ENCODE assay signal across 9 cellular contexts in genomic region chr15:65029736-65030208, GRCh38. TPM values are rescaled to one million over a fixed set of nuclear protein-coding genes. Genes with fewer than 3 reads are reported as not detected.
DNase-seq lines count a peak whose midpoint lies in the region; ATAC-seq, FAIRE-seq and TF ChIP-seq lines count a peak whose summit lies in the region.
"Had no signal": no experiment of that assay in that cellular context is flagged by ENCODE, and none has a peak within 500 bp of the region (broad histone marks: within the 10 kb centered on the region; RNA-seq: fewer than 3 reads in every experiment).

No MANE protein-coding gene starts in this region.

- H3K4me1 Mint-ChIP-seq in CD8-positive, alpha-beta memory T cell, result peaks cover 20 to 44% (median 41%) of the 10 kb centered on the region in 3 donors
- peaks cover 19% of the 10 kb centered on the region for H3K4me1 Mint-ChIP-seq in osteocyte (ENCODE audit: unreplicated experiment)

- no peaks in the 10 kb centered on the region for H3K36me3 ChIP-seq in CD8-positive, alpha-beta memory T cell (ENCODE audit: insufficient read depth, low read length)
- H3K36me3 ChIP-seq in OCI-LY7 (ENCODE audit: insufficient read depth, low read length), result peaks cover 18% of the 10 kb centered on the region; the same call in 1 of the 2 replicates
- H3K36me3 ChIP-seq in H1 (ENCODE audit: control insufficient read depth in 2 of 4, insufficient read depth in 4 of 4, low read length in 3 of 4), result peaks cover 0 to 13% (median 2%) of the 10 kb centered on the region in 4 experiments; a peak in 5 of 8 replicates

- H3K23me2 ChIP-seq in H1 (ENCODE audit: low read depth, low read length), result no peaks in the 10 kb centered on the region; the same call in 1 of the 2 replicates

- no peaks in the 10 kb centered on the region for H3K9me2 ChIP-seq in OCI-LY7 (ENCODE audit: insufficient read depth, low read length)

- H3K9ac ChIP-seq in H1 (replicated peaks in 1 of 4; ENCODE audit: extremely low read depth in 1 of 4, low read depth in 3 of 4, low read length in 3 of 4), result no peak overlapping the region

- CTCF ChIA-PET in CD8-positive, alpha-beta memory T cell (lab: Charles Lee), result no interaction called here
- CTCF ChIA-PET in OCI-LY7 (lab: Charles Lee; ENCODE audit: unreplicated experiment), result interaction anchor here (0.6 kb wide), 1 partner anchor 867 kb away, joined by 3 read pairs; the partner anchor contains the start of gene PPIB
- CTCF ChIA-PET in H1 (lab: Charles Lee; ENCODE audit: partially characterized antibody), result interaction anchor here (0.8 to 2.3 kb wide), 2 partner anchors 10 to 57 kb away, joined by 3 to 7 read pairs; no protein-coding TSS in a partner anchor

- no peaks in the 10 kb centered on the region for H3K27me3 ChIP-seq in CD8-positive, alpha-beta memory T cell (ENCODE audit: insufficient read depth, low read length, poor library complexity, severe bottlenecking)
- H3K27me3 ChIP-seq in H1 (replicated peaks in 1 of 4; ENCODE audit: control insufficient read depth in 3 of 4, extremely low read depth in 1 of 4, insufficient read depth in 3 of 4, low read length in 3 of 4), result no peaks in the 10 kb centered on the region

- H2BK15ac ChIP-seq in H1 (ENCODE audit: low read length), result no peak overlapping the region

- H4K20me1 ChIP-seq in OCI-LY7 (ENCODE audit: insufficient read depth, low read length) (no peaks in the 10 kb centered on the region), H1 (replicated peaks in 1 of 2; ENCODE audit: control insufficient read depth in 1 of 2, insufficient read depth in 2 of 2, low read length in 2 of 2) (peaks cover 0 to 1% of the 10 kb centered on the region in 2 experiments)

- no peak overlapping the region for H2BK5ac ChIP-seq in H1 (ENCODE audit: low read depth, low read length)

- no peak for TF ChIP-seq RAD21 in H1 (IDR thresholded peaks at IDR 0.05 in 1 of 2, conservative IDR thresholded peaks at IDR 0.05 in 1 of 2; ENCODE audit: low read depth in 2 of 2, low read length in 2 of 2)

- intact Hi-C loops in OCI-LY7 (cut with micrococcal nuclease; ENCODE audit: unreplicated experiment), result loop anchor here (5.0 to 10.0 kb wide), 3 partner anchors 155 to 297 kb away; partner anchors contain the start of genes CLPX and PLEKHO2

- no peak overlapping the region for H3K4ac ChIP-seq in H1 (replicated peaks; ENCODE audit: insufficient read length, low read depth, low read length)

- H2BK20ac ChIP-seq in H1 (ENCODE audit: low read length), result no peak overlapping the region

- H3K56ac ChIP-seq in H1 (replicated peaks; ENCODE audit: insufficient read length, low read depth, low read length), result no peak overlapping the region

- H3K79me2 ChIP-seq in OCI-LY7 (ENCODE audit: insufficient read depth, low read depth, low read length) (peaks cover 13% of the 10 kb centered on the region; the same call in 1 of the 2 replicates), H1 (ENCODE audit: control insufficient read depth in 1 of 2, insufficient read depth in 2 of 2, low read length in 2 of 2) (peaks cover 0 to 7% of the 10 kb centered on the region in 2 experiments; a peak in 1 of 4 replicates)

- H3K79me1 ChIP-seq in H1 (ENCODE audit: low read depth, low read length), result peaks cover 5% of the 10 kb centered on the region; the same call in 1 of the 2 replicates

- H3K4me3 ChIP-seq in CD8-positive, alpha-beta memory T cell (ENCODE audit: low read length), result no peak overlapping the region
- H3K4me3 ChIP-seq in OCI-LY7 (ENCODE audit: low read depth, low read length, poor library complexity, severe bottlenecking) (peak overlapping the region; percentile 80), H1 (ENCODE audit: extremely low read depth in 1 of 4, insufficient read depth in 2 of 4, low read depth in 3 of 4, low read length in 4 of 4) (peak overlapping the region in 3 of 4 experiments; percentile 75 to 93 (median 91); a peak in 3 of 8 replicates)

- H3K27me3 Mint-ChIP-seq in CD8-positive, alpha-beta memory T cell, result peaks cover 7 to 8% of the 10 kb centered on the region in 2 donors
- H3K27me3 Mint-ChIP-seq in osteocyte (ENCODE audit: unreplicated experiment), result peaks cover 5% of the 10 kb centered on the region

- no peak for DNase-seq in CD8-positive, alpha-beta memory T cell
- no peak for DNase-seq in OCI-LY7 (ENCODE audit: low spot score)
- DNase-seq in H1 (ENCODE audit: low read depth in 1 of 2, low spot score in 2 of 2), result no peak
- DNase-seq in osteocyte (ENCODE audit: extremely low spot score, unreplicated experiment), result no peak
- DNase-seq in NCI-H526 treated with DMSO at 0.1 percent for 48 hours (lab: John Stamatoyannopoulos, UW), result no peak
- DNase-seq in NCI-H2196 (lab: John Stamatoyannopoulos, UW; ENCODE audit: unreplicated experiment), result no peak
- DNase-seq in KG1 (lab: John Stamatoyannopoulos, UW), result no peak

- H3K27ac Mint-ChIP-seq in CD8-positive, alpha-beta memory T cell, result peak overlapping the region in 3 of 8 donors; percentile 29 to 63 (median 33)
- H3K27ac Mint-ChIP-seq in osteocyte (ENCODE audit: unreplicated experiment), result no peak overlapping the region

- H3K9me3 Mint-ChIP-seq in CD8-positive, alpha-beta memory T cell, result no peaks in the 10 kb centered on the region
- no peaks in the 10 kb centered on the region for H3K9me3 Mint-ChIP-seq in osteocyte (ENCODE audit: unreplicated experiment)

- peak overlapping the region; percentile 45; the same call in 1 of the 2 replicates for H4K8ac ChIP-seq in H1 (ENCODE audit: extremely low read depth, insufficient read depth, low read length)

- no peak overlapping the region for H3K18ac ChIP-seq in H1 (ENCODE audit: extremely low read depth, low read length)

- TF ChIP-seq EP300 in H1 (IDR thresholded peaks at IDR 0.05; ENCODE audit: borderline replicate concordance in 1 of 2, low read depth in 2 of 2, low read length in 2 of 2), result no peak

- H3K9me3 ChIP-seq in CD8-positive, alpha-beta memory T cell (ENCODE audit: low read length), result no peaks in the 10 kb centered on the region
- H3K9me3 ChIP-seq in OCI-LY7 (ENCODE audit: low read length) (no peaks in the 10 kb centered on the region), H1 (ENCODE audit: insufficient read depth in 2 of 2, low read depth in 1 of 2, low read length in 1 of 2) (no peaks in the 10 kb centered on the region)

- no TSS peak for BruUV-seq in OCI-LY7 (replicated peaks; lab: Mats Ljungman, UMichigan)

- H3K4me3 Mint-ChIP-seq in CD8-positive, alpha-beta memory T cell, result peak overlapping the region; percentile 73 to 92 (median 90)
- peak overlapping the region; percentile 62 for H3K4me3 Mint-ChIP-seq in osteocyte (ENCODE audit: unreplicated experiment)

- ATAC-seq in GM18867 (IDR thresholded peaks at IDR 0.05; ENCODE audit: unreplicated experiment), result no peak

- no peak overlapping the region; the same call in 1 of the 2 replicates for H2AFZ ChIP-seq in OCI-LY7 (ENCODE audit: low read length)
- no peak overlapping the region for H2AFZ ChIP-seq in H1 (ENCODE audit: low read length)

- H3K23ac ChIP-seq in H1 (ENCODE audit: insufficient read length), result no peak overlapping the region

- no peak overlapping the region for H2BK120ac ChIP-seq in H1 (replicated peaks; ENCODE audit: low read depth, low read length)

- no peak overlapping the region for H4K5ac ChIP-seq in H1 (ENCODE audit: insufficient read length, low read depth, low read length)

- FAIRE-seq in H1 (lab: Jason Lieb, UNC), result no peak

- H3K4me2 ChIP-seq in OCI-LY7 (ENCODE audit: low read length) (no peak overlapping the region; the same call in 1 of the 2 replicates), H1 (ENCODE audit: insufficient read depth in 1 of 2, low read depth in 2 of 2, low read length in 2 of 2) (peak overlapping the region in 1 of 2 experiments; percentile 88; a peak in 1 of 4 replicates)

- H3K27ac ChIP-seq in CD8-positive, alpha-beta memory T cell (ENCODE audit: low read depth, low read length), result no peak overlapping the region
- no peak overlapping the region for H3K27ac ChIP-seq in OCI-LY7 (ENCODE audit: low read depth, low read length, poor library complexity, severe bottlenecking)
- H3K27ac ChIP-seq in H1 (ENCODE audit: low read depth, low read length), result no peak overlapping the region

- no peak overlapping the region for H3K14ac ChIP-seq in H1 (ENCODE audit: insufficient read length)

- TF ChIP-seq POLR2A in H1 (IDR thresholded peaks at IDR 0.05; ENCODE audit: control extremely low read depth in 1 of 2, low read depth in 2 of 2, low read length in 2 of 2), result no peak

- H3K36me3 Mint-ChIP-seq in CD8-positive, alpha-beta memory T cell, result peaks cover 0 to 25% (median 7%) of the 10 kb centered on the region in 3 donors
- peaks cover 11% of the 10 kb centered on the region for H3K36me3 Mint-ChIP-seq in osteocyte (ENCODE audit: unreplicated experiment)

- WGBS in H1 (ENCODE audit: extremely low coverage in 1 of 2, insufficient coverage in 1 of 2, insufficient read length in 1 of 2, insufficient replicate concordance in 2 of 2, low coverage in 1 of 2, low lambda C conversion rate in 2 of 2, missing lambda C conversion rate in 1 of 2), 2 experiments, result 66% methylated on average over 12 of the region's 12 CpGs; no CpG with 5 or more reads in 1 of the 2 experiments

- H3K4me1 ChIP-seq in CD8-positive, alpha-beta memory T cell (ENCODE audit: insufficient read depth, low read length), result peaks cover 23% of the 10 kb centered on the region
- H3K4me1 ChIP-seq in OCI-LY7 (ENCODE audit: insufficient read depth, low read length, poor library complexity, severe bottlenecking), result peaks cover 23% of the 10 kb centered on the region
- H3K4me1 ChIP-seq in H1 (replicated peaks in 1 of 4; ENCODE audit: control insufficient read depth in 3 of 4, insufficient read depth in 4 of 4, low read length in 3 of 4), result peaks cover 0 to 2% (median 0%) of the 10 kb centered on the region in 4 experiments; a peak in 1 of 7 replicates

- no peak for TF ChIP-seq CTCF in OCI-LY7 (conservative IDR thresholded peaks at IDR 0.05; ENCODE audit: low read length)
- TF ChIP-seq CTCF in H1 (IDR thresholded peaks at IDR 0.05; ENCODE audit: control extremely low read depth in 1 of 3, insufficient read depth in 1 of 3, low read depth in 1 of 3, low read length in 3 of 3), result no peak
- TF ChIP-seq CTCF in osteocyte (IDR thresholded peaks at IDR 0.05), result no peak

- H2AK5ac ChIP-seq in H1 (ENCODE audit: low read depth, low read length), result no peak overlapping the region

- H2BK12ac ChIP-seq in H1 (ENCODE audit: low read depth, low read length), result no peak overlapping the region

- H4K91ac ChIP-seq in H1 (replicated peaks; ENCODE audit: insufficient read length, low read length), result no peak overlapping the region

- POLR2A ChIA-PET in CD8-positive, alpha-beta memory T cell (lab: Charles Lee), result no interaction called here
- POLR2A ChIA-PET in OCI-LY7 (lab: Charles Lee), result no interaction called here
- POLR2A ChIA-PET in H1 (lab: Charles Lee; ENCODE audit: partially characterized antibody), result interaction anchor here (0.6 to 1.4 kb wide), 3 partner anchors 11 to 268 kb away, joined by 3 to 4 read pairs (median 3); no protein-coding TSS in a partner anchor

RNA-seq across cellular contexts. Expression of gene MTFMT, which starts 0.3 kb away (rescaled TPM):
- total RNA-seq in CD8-positive, alpha-beta memory T cell, result 10 to 100 TPM; 22.7 to 24.3 TPM
- polyA plus RNA-seq in CD8-positive, alpha-beta memory T cell, result 20.2 TPM
- 9.1 and 9.7 TPM in 2 replicates for total RNA-seq in OCI-LY7 (2014; rRNA removed; shearing (Covaris generic))
- 19.0 and 19.1 TPM in 2 replicates for total RNA-seq in OCI-LY7 (2022)
- 16.5 and 20.8 TPM in 2 replicates for total RNA-seq in H1 (2021; fragmentation: NEBNext Ultra II Directional; extraction: Animal tissue kit (Norgen Biotek cat#: 25700))
- 6.8 and 7.7 TPM in 2 replicates for polyA plus RNA-seq in H1 (2011; rRNA removed)
- polyA plus RNA-seq in H1 (2011; cell fraction: cytosol; rRNA removed), result 10.5 TPM
- polyA plus RNA-seq in H1 (2011; cell fraction: nucleus; rRNA removed), result 4.2 TPM
- polyA plus RNA-seq in H1 (2012, experiment 1 of 2), result 9.7 to 15.8 TPM (median 10.5 TPM) in 4 replicates
- polyA plus RNA-seq in H1 (2012, experiment 2 of 2), result 9.9 TPM
- 14.6 TPM for polyA plus RNA-seq in H1 (2013, experiment 1 of 2)
- 14.9 TPM for polyA plus RNA-seq in H1 (2013, experiment 2 of 2)
- polyA minus RNA-seq in H1 (2011; rRNA and poly(A)+ RNA removed), result 7.6 and 7.7 TPM in 2 replicates
- 8.3 TPM for polyA minus RNA-seq in H1 (2011; cell fraction: cytosol; rRNA and poly(A)+ RNA removed)
- polyA minus RNA-seq in H1 (2011; cell fraction: nucleus; rRNA and poly(A)+ RNA removed), result 10.2 TPM
- total RNA-seq in osteocyte, result 16.3 and 16.9 TPM in 2 replicates

RNA-seq across cellular contexts. Expression of gene SLC51B, which starts 15.4 kb away (rescaled TPM):
- total RNA-seq in CD8-positive, alpha-beta memory T cell, result not detected
- not detected for polyA plus RNA-seq in CD8-positive, alpha-beta memory T cell
- total RNA-seq in OCI-LY7 (2014; rRNA removed; shearing (Covaris generic)), result not detected in 2 replicates
- total RNA-seq in OCI-LY7 (2022) (not detected in 2 replicates), osteocyte (not detected in 2 replicates)
- not detected in 2 replicates for total RNA-seq in H1 (2021; fragmentation: NEBNext Ultra II Directional; extraction: Animal tissue kit (Norgen Biotek cat#: 25700))
- polyA plus RNA-seq in H1 (2011; rRNA removed), result not detected in 2 replicates
- not detected for polyA plus RNA-seq in H1 (2011; cell fraction: cytosol; rRNA removed)
- not detected for polyA plus RNA-seq in H1 (2011; cell fraction: nucleus; rRNA removed)
- not detected in 4 replicates for polyA plus RNA-seq in H1 (2012, experiment 1 of 2)
- polyA plus RNA-seq in H1 (2012, experiment 2 of 2), result not detected
- polyA plus RNA-seq in H1 (2013, experiment 1 of 2), result not detected
- not detected for polyA plus RNA-seq in H1 (2013, experiment 2 of 2)
- not detected in 2 replicates for polyA minus RNA-seq in H1 (2011; rRNA and poly(A)+ RNA removed)
- not detected for polyA minus RNA-seq in H1 (2011; cell fraction: cytosol; rRNA and poly(A)+ RNA removed)
- polyA minus RNA-seq in H1 (2011; cell fraction: nucleus; rRNA and poly(A)+ RNA removed), result not detected
- total RNA-seq: cerebellum had no signal

RNA-seq across cellular contexts. Expression of gene RASL12, which starts 38.0 kb away (rescaled TPM):
- not detected for total RNA-seq in CD8-positive, alpha-beta memory T cell
- not detected for polyA plus RNA-seq in CD8-positive, alpha-beta memory T cell
- not detected in 2 replicates for total RNA-seq in OCI-LY7 (2014; rRNA removed; shearing (Covaris generic))
- total RNA-seq in OCI-LY7 (2022) (not detected in 2 replicates), osteocyte (0.73 and 0.78 TPM in 2 replicates)
- 9.3 and 10.3 TPM in 2 replicates for total RNA-seq in H1 (2021; fragmentation: NEBNext Ultra II Directional; extraction: Animal tissue kit (Norgen Biotek cat#: 25700))
- polyA plus RNA-seq in H1 (2011; rRNA removed), result 9.5 and 16.7 TPM in 2 replicates
- polyA plus RNA-seq in H1 (2011; cell fraction: cytosol; rRNA removed), result 16.0 TPM
- polyA plus RNA-seq in H1 (2011; cell fraction: nucleus; rRNA removed), result 11.4 TPM
- 6.7 to 8.6 TPM (median 8.0 TPM) in 4 replicates for polyA plus RNA-seq in H1 (2012, experiment 1 of 2)
- polyA plus RNA-seq in H1 (2012, experiment 2 of 2), result 10.5 TPM
- polyA plus RNA-seq in H1 (2013, experiment 1 of 2), result 6.6 TPM
- polyA plus RNA-seq in H1 (2013, experiment 2 of 2), result 7.7 TPM
- 12.2 and 14.8 TPM in 2 replicates for polyA minus RNA-seq in H1 (2011; rRNA and poly(A)+ RNA removed)
- polyA minus RNA-seq in H1 (2011; cell fraction: cytosol; rRNA and poly(A)+ RNA removed), result 9.6 TPM
- polyA minus RNA-seq in H1 (2011; cell fraction: nucleus; rRNA and poly(A)+ RNA removed), result 9.0 TPM

RNA-seq across cellular contexts. Expression of gene SPG21, which starts 40.1 kb away (rescaled TPM):
- 10 to 100 TPM; 66.3 to 67.4 TPM for total RNA-seq in CD8-positive, alpha-beta memory T cell
- 118 TPM for polyA plus RNA-seq in CD8-positive, alpha-beta memory T cell
- total RNA-seq in OCI-LY7 (2014; rRNA removed; shearing (Covaris generic)), result 49.6 and 56.4 TPM in 2 replicates
- total RNA-seq in OCI-LY7 (2022), result 83.9 and 95.4 TPM in 2 replicates
- total RNA-seq in H1 (2021; fragmentation: NEBNext Ultra II Directional; extraction: Animal tissue kit (Norgen Biotek cat#: 25700)), result 68.6 and 72.7 TPM in 2 replicates
- polyA plus RNA-seq in H1 (2011; rRNA removed), result 51.4 and 67.3 TPM in 2 replicates
- 56.8 TPM for polyA plus RNA-seq in H1 (2011; cell fraction: cytosol; rRNA removed)
- polyA plus RNA-seq in H1 (2011; cell fraction: nucleus; rRNA removed), result 28.8 TPM
- polyA plus RNA-seq in H1 (2012, experiment 1 of 2), result 53.5 to 64.2 TPM (median 54.9 TPM) in 4 replicates
- 72.6 TPM for polyA plus RNA-seq in H1 (2012, experiment 2 of 2)
- polyA plus RNA-seq in H1 (2013, experiment 1 of 2), result 48.9 TPM
- 51.3 TPM for polyA plus RNA-seq in H1 (2013, experiment 2 of 2)
- 37.4 and 44.6 TPM in 2 replicates for polyA minus RNA-seq in H1 (2011; rRNA and poly(A)+ RNA removed)
- polyA minus RNA-seq in H1 (2011; cell fraction: cytosol; rRNA and poly(A)+ RNA removed), result 28.3 TPM
- polyA minus RNA-seq in H1 (2011; cell fraction: nucleus; rRNA and poly(A)+ RNA removed), result 31.6 TPM
- total RNA-seq in osteocyte, result 116 and 120 TPM in 2 replicates

RNA-seq across cellular contexts. Expression of gene KBTBD13, which starts 46.8 kb away (rescaled TPM):
- not detected for total RNA-seq in CD8-positive, alpha-beta memory T cell
- not detected for polyA plus RNA-seq in CD8-positive, alpha-beta memory T cell
- total RNA-seq in OCI-LY7 (2014; rRNA removed; shearing (Covaris generic)), result not detected in 2 replicates
- total RNA-seq in OCI-LY7 (2022) (not detected in 2 replicates), osteocyte (not detected in 2 replicates)
- total RNA-seq in H1 (2021; fragmentation: NEBNext Ultra II Directional; extraction: Animal tissue kit (Norgen Biotek cat#: 25700)), result not detected in 2 replicates
- polyA plus RNA-seq in H1 (2011; rRNA removed), result not detected in 2 replicates
- polyA plus RNA-seq in H1 (2011; cell fraction: cytosol; rRNA removed), result not detected
- not detected for polyA plus RNA-seq in H1 (2011; cell fraction: nucleus; rRNA removed)
- not detected in 4 replicates for polyA plus RNA-seq in H1 (2012, experiment 1 of 2)
- polyA plus RNA-seq in H1 (2012, experiment 2 of 2), result not detected
- not detected for polyA plus RNA-seq in H1 (2013, experiment 1 of 2)
- not detected for polyA plus RNA-seq in H1 (2013, experiment 2 of 2)
- 0.07 TPM in 1 of 2 replicates, not detected in the other for polyA minus RNA-seq in H1 (2011; rRNA and poly(A)+ RNA removed)
- polyA minus RNA-seq in H1 (2011; cell fraction: cytosol; rRNA and poly(A)+ RNA removed), result not detected
- polyA minus RNA-seq in H1 (2011; cell fraction: nucleus; rRNA and poly(A)+ RNA removed), result not detected
- total RNA-seq: cerebellum had no signal
